ENCODE assay signal across 22 cellular contexts in the genomic region with DNA sequence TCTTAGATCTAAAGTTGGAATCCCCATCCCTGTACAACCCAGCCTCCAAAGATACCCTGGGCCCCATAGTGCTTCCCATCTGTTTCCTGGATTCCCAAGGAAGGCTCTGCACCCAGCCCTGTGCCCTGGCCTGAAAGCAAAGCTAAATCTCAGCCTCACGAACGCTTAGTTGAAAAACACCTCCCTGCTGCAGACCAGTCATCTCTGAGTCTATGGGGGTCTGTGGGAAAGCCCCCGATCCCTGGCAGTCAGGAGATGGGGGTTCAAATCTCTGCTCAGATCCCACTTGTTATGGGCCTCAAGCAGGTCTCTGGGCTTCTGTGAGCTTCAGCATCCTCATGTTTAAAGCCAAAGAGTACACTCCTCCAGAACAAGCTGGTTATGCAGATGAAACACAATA.
"Had no signal": no experiment of that assay in that cellular context is flagged by ENCODE, and none has a peak within 500 bp of the region (broad histone marks: within the 10 kb centered on the region; RNA-seq: fewer than 3 reads in every experiment).

No MANE protein-coding gene starts in this region.

- H3K4me1 ChIP-seq: colonic mucosa, esophagus muscularis mucosa, foreskin keratinocyte, gastroesophageal sphincter, heart left ventricle, left lung, lower lobe of right lung had no signal

- H3K27ac ChIP-seq: colonic mucosa, epithelial cell of prostate, esophagus muscularis mucosa, foreskin keratinocyte, gastroesophageal sphincter, heart left ventricle, hepatocyte, left lung, lower lobe of right lung had no signal

- H3K9me3 ChIP-seq: colonic mucosa, esophagus muscularis mucosa, gastroesophageal sphincter, heart left ventricle, left lung, lower lobe of right lung, mucosa of descending colon had no signal

- DNase-seq: colonic mucosa; cortex of kidney; effector CD8-positive, alpha-beta T cell; effector memory CD8-positive, alpha-beta T cell; foreskin keratinocyte; heart left ventricle; hypothalamus; immature natural killer cell; left cardiac atrium; left lung; left ventricle myocardium superior; lower lobe of right lung; mesenchymal stem cell; mucosa of descending colon; naive B cell had no signal

- FAIRE-seq: endometrium, frontal cortex, keratinocyte had no signal

- H3K36me3 ChIP-seq: colonic mucosa, esophagus muscularis mucosa, gastroesophageal sphincter, heart left ventricle, left lung, lower lobe of right lung had no signal

- H3K27me3 ChIP-seq: colonic mucosa, foreskin keratinocyte had no signal

- H3K4me3 ChIP-seq: colonic mucosa, esophagus muscularis mucosa, gastroesophageal sphincter, heart left ventricle, hepatocyte, left lung, lower lobe of right lung, mucosa of descending colon had no signal
